ENCODE assay signal across 15 cellular contexts in the genomic region with DNA sequence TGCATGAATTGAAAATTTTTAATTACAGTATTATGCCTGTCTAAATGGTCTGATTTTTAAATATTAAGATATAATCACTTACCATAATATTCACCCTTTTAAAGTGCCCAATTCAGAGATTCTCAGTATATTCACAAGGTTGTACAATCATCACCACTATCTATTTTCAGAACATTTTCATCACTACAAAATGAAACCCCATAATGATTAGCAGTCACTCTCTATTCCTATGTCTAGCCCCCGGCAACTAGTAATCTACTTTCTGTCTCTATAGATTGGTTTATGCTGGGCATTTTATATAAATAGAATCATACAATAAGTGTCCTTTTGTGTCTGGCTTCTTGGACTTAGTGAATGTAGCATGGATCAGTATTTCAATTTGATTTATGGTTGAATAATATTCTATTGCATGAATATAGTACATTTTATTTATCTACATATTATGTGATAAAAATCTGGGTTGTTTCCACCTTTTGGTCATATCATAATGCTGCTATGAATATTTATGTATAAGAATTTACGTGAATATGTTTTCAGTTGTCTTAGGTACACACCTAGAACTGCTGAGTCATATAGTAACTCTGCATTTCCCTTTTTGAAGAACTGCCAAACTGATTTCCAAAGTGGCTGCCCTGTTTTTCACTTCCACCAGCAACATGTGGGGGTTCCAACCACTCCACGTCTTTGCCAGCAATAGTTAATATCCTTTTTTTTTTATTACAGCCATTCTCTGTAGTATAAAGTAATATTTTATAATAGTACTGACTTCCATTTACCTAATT.
DNase-seq lines count a peak whose midpoint lies in the region; ATAC-seq lines count a peak whose summit lies in the region.
"Had no signal": no experiment of that assay in that cellular context is flagged by ENCODE, and none has a peak within 500 bp of the region (broad histone marks: within the 10 kb centered on the region; RNA-seq: fewer than 3 reads in every experiment).

No MANE protein-coding gene starts in this region.

- DNase-seq in NOMO-1 (lab: John Stamatoyannopoulos, UW; ENCODE audit: unreplicated experiment in 2 of 2) (peak; percentile 25 to 73), NCI-H748 (lab: John Stamatoyannopoulos, UW; ENCODE audit: unreplicated experiment) (no peak), mesenteric fat pad (ENCODE audit: low spot score) (no peak), medulla oblongata (ENCODE audit: extremely low spot score) (no peak)
- DNase-seq: DMS79 treated with DMSO at 0.1 percent for 48 hours, endodermal cell, HFFc6, KG1, nephron progenitor cell, Right ventricle myocardium superior, thyroid gland had no signal

- ATAC-seq in GM18499 (IDR thresholded peaks at IDR 0.05; ENCODE audit: insufficient read depth, unreplicated experiment) (peak; percentile 86), GM21367 (IDR thresholded peaks at IDR 0.05; ENCODE audit: unreplicated experiment) (peak; percentile 70), HG03060 (IDR thresholded peaks at IDR 0.05; ENCODE audit: low read depth, unreplicated experiment) (peak; percentile 81), GM21423 (IDR thresholded peaks at IDR 0.05; ENCODE audit: unreplicated experiment) (no peak)

Comparison
In these comparisons a context has a peak if more than half of its experiments do, and no peak if none do; other contexts are left out.
1. DNase-seq: peak in NOMO-1 (2 of 2); none in NCI-H748 (single experiment), mesenteric fat pad (single experiment) and medulla oblongata (single experiment).